8 cellular contexts compared by ENCODE assay signal in the genomic region with DNA sequence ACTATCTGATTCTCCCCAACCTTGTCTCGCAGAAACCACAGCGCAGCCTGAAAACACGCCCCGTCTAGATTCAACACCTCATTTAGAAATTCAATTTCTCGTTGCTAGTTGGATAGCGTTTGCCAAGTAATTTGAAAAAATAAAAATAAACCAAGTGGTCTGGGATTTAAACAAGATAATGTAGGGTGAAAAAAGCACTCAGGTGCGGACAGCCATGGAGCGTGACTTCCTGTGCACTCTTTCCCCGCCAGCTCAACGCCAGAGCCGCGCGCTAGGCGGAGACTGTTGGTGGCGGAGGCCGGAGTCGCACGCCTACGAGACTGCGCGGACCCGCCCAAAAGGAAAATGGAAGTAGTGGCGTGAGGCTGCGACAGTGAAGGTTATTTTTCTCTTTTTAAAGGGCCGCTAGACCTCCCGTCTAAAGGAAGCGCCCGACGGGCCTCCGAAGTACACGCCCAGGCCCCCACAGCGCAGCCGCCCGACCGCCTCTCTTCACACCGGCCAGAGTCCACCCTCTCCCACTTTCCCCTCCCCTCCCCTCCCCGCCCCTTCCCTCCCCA. TPM values are rescaled to one million over a fixed set of nuclear protein-coding genes. Genes with fewer than 3 reads are reported as not detected.
DNase-seq lines count a peak whose midpoint lies in the region; ATAC-seq, FAIRE-seq and TF ChIP-seq lines count a peak whose summit lies in the region.

No MANE protein-coding gene starts in this region.

- no peaks in the 10 kb centered on the region for H3K27me3 ChIP-seq in Karpas-422 (ENCODE audit: low read length)
- no peaks in the 10 kb centered on the region for H3K27me3 ChIP-seq in SK-N-SH (ENCODE audit: insufficient read depth)
- H3K27me3 ChIP-seq in adipocyte (replicated peaks; ENCODE audit: control insufficient read depth, insufficient read depth, low read length) = no peaks in the 10 kb centered on the region
- H3K27me3 ChIP-seq in iPS DF 6.9 (ENCODE audit: control insufficient read depth, insufficient read depth, low read length) = no peaks in the 10 kb centered on the region

- CTCF ChIA-PET in SK-N-SH (lab: Yijun Ruan, JAX) = interaction anchor here (0.6 to 2.4 kb wide), 5 partner anchors 10 to 796 kb away, joined by 3 to 6 read pairs (median 3); no protein-coding TSS in a partner anchor

- H3K4me1 ChIP-seq in Karpas-422 (ENCODE audit: low read length) (peaks cover 28% of the 10 kb centered on the region), SK-N-SH (ENCODE audit: control insufficient read depth in 1 of 2, insufficient read depth in 2 of 2, low read depth in 1 of 2, low read length in 1 of 2) (peaks cover 6 to 12% of the 10 kb centered on the region in 2 experiments; a peak in 2 of 4 replicates), adipocyte (ENCODE audit: control insufficient read depth, insufficient read depth, low read length) (peaks cover 24% of the 10 kb centered on the region), iPS DF 6.9 (ENCODE audit: control insufficient read depth, insufficient read depth, low read length) (no peaks in the 10 kb centered on the region)

- H3K79me2 ChIP-seq in Karpas-422 (ENCODE audit: low read length) (peaks cover 44% of the 10 kb centered on the region), SK-N-SH (ENCODE audit: insufficient read depth) (peaks cover 43% of the 10 kb centered on the region)

- H4K20me1 ChIP-seq in Karpas-422 (ENCODE audit: insufficient read depth, low read depth, low read length) (peaks cover 30% of the 10 kb centered on the region), SK-N-SH (ENCODE audit: insufficient read depth) (peaks cover 37% of the 10 kb centered on the region)

- POLR2A ChIA-PET in SK-N-SH (lab: Yijun Ruan, JAX) = interaction anchor here (0.6 to 1.3 kb wide), 4 partner anchors 9 to 825 kb away, joined by 3 to 4 read pairs (median 3); no protein-coding TSS in a partner anchor

- no peak for TF ChIP-seq EP300 in SK-N-SH (IDR thresholded peaks at IDR 0.05; ENCODE audit: borderline replicate concordance in 1 of 2, low read depth in 1 of 2, low read length in 1 of 2)

- no peak for TF ChIP-seq RAD21 in SK-N-SH (IDR thresholded peaks at IDR 0.05; ENCODE audit: low read length)

- peak; percentile 25; the same call in 1 of the 2 replicates for TF ChIP-seq CTCF in SK-N-SH (IDR thresholded peaks at IDR 0.05)

- H3K27ac ChIP-seq in Karpas-422 (ENCODE audit: low read length) (peak overlapping the region; percentile 95), SK-N-SH (ENCODE audit: low read depth in 2 of 2, low read length in 1 of 2) (peak overlapping the region; percentile 96 to 97), iPS DF 6.9 (ENCODE audit: low read length) (no peak overlapping the region)

- peak overlapping the region; percentile 38 for H2AFZ ChIP-seq in Karpas-422 (ENCODE audit: low read length)
- peak overlapping the region; percentile 97 for H2AFZ ChIP-seq in SK-N-SH (ENCODE audit: low read depth)

- H3K4me2 ChIP-seq in Karpas-422 (ENCODE audit: low read depth, low read length, poor library complexity, severe bottlenecking) (peak overlapping the region; percentile 77), SK-N-SH (peak overlapping the region; percentile 81)

- H3K9ac ChIP-seq in Karpas-422 (ENCODE audit: low read length) (peak overlapping the region; percentile 75), SK-N-SH (peak overlapping the region; percentile 99), adipocyte (ENCODE audit: low read length) (peak overlapping the region; percentile 100)

- H3K9me2 ChIP-seq in Karpas-422 (replicated peaks; ENCODE audit: insufficient read depth, low read length) (no peaks in the 10 kb centered on the region), SK-N-SH (no peaks in the 10 kb centered on the region)

- H3F3A ChIP-seq in SK-N-SH (replicated peaks; ENCODE audit: insufficient read depth) = peaks cover 7% of the 10 kb centered on the region

- WGBS in SK-N-SH (ENCODE audit: low lambda C conversion rate) = 2% methylated on average over 37 of the region's 37 CpGs
- no CpG with 5 or more reads among the region's 37 CpGs for WGBS in iPS DF 6.9 (ENCODE audit: insufficient coverage, insufficient read length)

- peak overlapping the region; percentile 71 for H3K4me3 ChIP-seq in Karpas-422 (ENCODE audit: low read length)
- H3K4me3 ChIP-seq in SK-N-SH (ENCODE audit: low read depth in 2 of 2, low read length in 1 of 2) = peak overlapping the region; percentile 74 to 82
- peak overlapping the region; percentile 92 for H3K4me3 ChIP-seq in adipocyte (ENCODE audit: low read length)
- peak overlapping the region; percentile 63; the same call in 1 of the 2 replicates for H3K4me3 ChIP-seq in iPS DF 6.9 (ENCODE audit: low read length)

- no peak for DNase-seq in Karpas-422
- DNase-seq in SK-N-SH = no peak
- no peak for DNase-seq in adipocyte (ENCODE audit: low read depth)
- peak; percentile 33 for DNase-seq in iPS DF 6.9 (ENCODE audit: low read depth, low spot score)
- DNase-seq in stimulated activated CD4-positive, alpha-beta T cell treated with anti-CD3 and anti-CD28 coated beads, Interleukin-2, amount 100 ng/mL, for 24 hours = peak; percentile 87 to 89
- DNase-seq in kidney tubule cell (ENCODE audit: low spot score) = no peak

- peak; percentile 78 for ATAC-seq in GM21825 (IDR thresholded peaks at IDR 0.05; ENCODE audit: unreplicated experiment)

- H3K36me3 ChIP-seq in Karpas-422 (ENCODE audit: insufficient read depth, low read length) (peaks cover 21% of the 10 kb centered on the region; the same call in 1 of the 2 replicates), SK-N-SH (replicated peaks in 1 of 2; ENCODE audit: control insufficient read depth in 1 of 2, insufficient read depth in 2 of 2, low read length in 1 of 2) (peaks cover 4 to 16% of the 10 kb centered on the region in 2 experiments), adipocyte (ENCODE audit: control insufficient read depth, insufficient read depth, low read length, severe bottlenecking) (no peaks in the 10 kb centered on the region), iPS DF 6.9 (ENCODE audit: control insufficient read depth, insufficient read depth, low read length) (no peaks in the 10 kb centered on the region)

- H3K9me3 ChIP-seq in Karpas-422 (ENCODE audit: low read length) = no peaks in the 10 kb centered on the region
- no peaks in the 10 kb centered on the region for H3K9me3 ChIP-seq in SK-N-SH
- no peaks in the 10 kb centered on the region for H3K9me3 ChIP-seq in adipocyte (ENCODE audit: control insufficient read depth, low read length)
- no peaks in the 10 kb centered on the region for H3K9me3 ChIP-seq in iPS DF 6.9 (ENCODE audit: control insufficient read depth, insufficient read depth, low read length)

- FAIRE-seq in G401.6 (lab: Jason Lieb, UNC) = peak; percentile 97

TF ChIP-seq in SK-N-SH, 30 proteins besides CTCF, POLR2A, EP300 and RAD21 (continues in another document):
- TF ChIP-seq, protein P1, sequence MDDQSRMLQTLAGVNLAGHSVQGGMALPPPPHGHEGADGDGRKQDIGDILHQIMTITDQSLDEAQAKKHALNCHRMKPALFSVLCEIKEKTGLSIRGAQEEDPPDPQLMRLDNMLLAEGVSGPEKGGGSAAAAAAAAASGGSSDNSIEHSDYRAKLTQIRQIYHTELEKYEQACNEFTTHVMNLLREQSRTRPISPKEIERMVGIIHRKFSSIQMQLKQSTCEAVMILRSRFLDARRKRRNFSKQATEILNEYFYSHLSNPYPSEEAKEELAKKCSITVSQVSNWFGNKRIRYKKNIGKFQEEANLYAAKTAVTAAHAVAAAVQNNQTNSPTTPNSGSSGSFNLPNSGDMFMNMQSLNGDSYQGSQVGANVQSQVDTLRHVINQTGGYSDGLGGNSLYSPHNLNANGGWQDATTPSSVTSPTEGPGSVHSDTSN (IDR thresholded peaks at IDR 0.05) = 0 out of 2 replicates have a peak, but pooled peaks have one; percentile 14
- no peak for TF ChIP-seq NFIC (IDR thresholded peaks at IDR 0.05; ENCODE audit: borderline replicate concordance)
- no peak for TF ChIP-seq EZH2phosphoT487 (IDR thresholded peaks at IDR 0.05; ENCODE audit: borderline replicate concordance, low read depth)
- TF ChIP-seq GABPA (IDR thresholded peaks at IDR 0.05; ENCODE audit: low read depth) = 0 out of 2 replicates have a peak, but pooled peaks have one; percentile 39
- TF ChIP-seq, protein P2, sequence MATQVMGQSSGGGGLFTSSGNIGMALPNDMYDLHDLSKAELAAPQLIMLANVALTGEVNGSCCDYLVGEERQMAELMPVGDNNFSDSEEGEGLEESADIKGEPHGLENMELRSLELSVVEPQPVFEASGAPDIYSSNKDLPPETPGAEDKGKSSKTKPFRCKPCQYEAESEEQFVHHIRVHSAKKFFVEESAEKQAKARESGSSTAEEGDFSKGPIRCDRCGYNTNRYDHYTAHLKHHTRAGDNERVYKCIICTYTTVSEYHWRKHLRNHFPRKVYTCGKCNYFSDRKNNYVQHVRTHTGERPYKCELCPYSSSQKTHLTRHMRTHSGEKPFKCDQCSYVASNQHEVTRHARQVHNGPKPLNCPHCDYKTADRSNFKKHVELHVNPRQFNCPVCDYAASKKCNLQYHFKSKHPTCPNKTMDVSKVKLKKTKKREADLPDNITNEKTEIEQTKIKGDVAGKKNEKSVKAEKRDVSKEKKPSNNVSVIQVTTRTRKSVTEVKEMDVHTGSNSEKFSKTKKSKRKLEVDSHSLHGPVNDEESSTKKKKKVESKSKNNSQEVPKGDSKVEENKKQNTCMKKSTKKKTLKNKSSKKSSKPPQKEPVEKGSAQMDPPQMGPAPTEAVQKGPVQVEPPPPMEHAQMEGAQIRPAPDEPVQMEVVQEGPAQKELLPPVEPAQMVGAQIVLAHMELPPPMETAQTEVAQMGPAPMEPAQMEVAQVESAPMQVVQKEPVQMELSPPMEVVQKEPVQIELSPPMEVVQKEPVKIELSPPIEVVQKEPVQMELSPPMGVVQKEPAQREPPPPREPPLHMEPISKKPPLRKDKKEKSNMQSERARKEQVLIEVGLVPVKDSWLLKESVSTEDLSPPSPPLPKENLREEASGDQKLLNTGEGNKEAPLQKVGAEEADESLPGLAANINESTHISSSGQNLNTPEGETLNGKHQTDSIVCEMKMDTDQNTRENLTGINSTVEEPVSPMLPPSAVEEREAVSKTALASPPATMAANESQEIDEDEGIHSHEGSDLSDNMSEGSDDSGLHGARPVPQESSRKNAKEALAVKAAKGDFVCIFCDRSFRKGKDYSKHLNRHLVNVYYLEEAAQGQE (IDR thresholded peaks at IDR 0.05; ENCODE audit: low read depth, low read length) = no peak
- peak; percentile 63; the same call in 1 of the 2 replicates for TF ChIP-seq TAF1 (IDR thresholded peaks at IDR 0.05; ENCODE audit: borderline replicate concordance, low read depth, low read length)
- 0 out of 2 replicates have a peak, but pooled peaks have one; percentile 7 for TF ChIP-seq ELF1 (IDR thresholded peaks at IDR 0.05)
- TF ChIP-seq, protein P3, sequence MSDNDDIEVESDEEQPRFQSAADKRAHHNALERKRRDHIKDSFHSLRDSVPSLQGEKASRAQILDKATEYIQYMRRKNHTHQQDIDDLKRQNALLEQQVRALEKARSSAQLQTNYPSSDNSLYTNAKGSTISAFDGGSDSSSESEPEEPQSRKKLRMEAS (IDR thresholded peaks at IDR 0.05; ENCODE audit: low read depth) = peak; percentile 73

RNA-seq across cellular contexts. Expression of a gene that starts 0.6 kb away (rescaled TPM):
- total RNA-seq in Karpas-422 (2014; rRNA removed; shearing (Covaris generic); ENCODE audit: low replicate concordance) = 15.0 and 42.9 TPM in 2 replicates
- 5.3 and 7.2 TPM in 2 replicates for polyA plus RNA-seq in SK-N-SH (2012; rRNA removed)
- polyA plus RNA-seq in SK-N-SH (2012; cell fraction: cytosol; rRNA removed) = 4.5 and 4.8 TPM in 2 replicates
- polyA plus RNA-seq in SK-N-SH (2012; cell fraction: nucleus; rRNA removed) = 18.7 and 30.0 TPM in 2 replicates

Comparison
In these comparisons a context has a peak if more than half of its experiments do, and no peak if none do; other contexts are left out.
1. DNase-seq: peak in iPS DF 6.9 (single experiment) and stimulated activated CD4-positive, alpha-beta T cell treated with anti-CD3 and anti-CD28 coated beads, Interleukin-2, amount 100 ng/mL, for 24 hours (2 of 2); none in Karpas-422 (single experiment), SK-N-SH (single experiment), adipocyte (single experiment) and kidney tubule cell (single experiment).
2. Peak in every context shown above with its lines, with median percentiles within 50 percentile points of each other: H3K4me3 ChIP-seq and H3K9ac ChIP-seq.